1 cellular context compared by ENCODE assay signal in genomic region chr19:19063183-19064097, GRCh38.
A peak's percentile ranks its signal among the peaks of the same experiment; 100 is the strongest.
TF ChIP-seq lines count a peak whose summit lies in the region.

A gene with protein sequence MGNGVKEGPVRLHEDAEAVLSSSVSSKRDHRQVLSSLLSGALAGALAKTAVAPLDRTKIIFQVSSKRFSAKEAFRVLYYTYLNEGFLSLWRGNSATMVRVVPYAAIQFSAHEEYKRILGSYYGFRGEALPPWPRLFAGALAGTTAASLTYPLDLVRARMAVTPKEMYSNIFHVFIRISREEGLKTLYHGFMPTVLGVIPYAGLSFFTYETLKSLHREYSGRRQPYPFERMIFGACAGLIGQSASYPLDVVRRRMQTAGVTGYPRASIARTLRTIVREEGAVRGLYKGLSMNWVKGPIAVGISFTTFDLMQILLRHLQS (plus strand): TSS chr19:19063994. CDS start chr19:19096125, 32,131 bp downstream.

TF ChIP-seq in HEK293, 187 proteins besides CTCF, POLR2A, EP300 and RAD21 (continued from another document and continues in another):
- TF ChIP-seq HOXA7 (CRISPR knock-in tag; IDR thresholded peaks at IDR 0.05; ENCODE audit: borderline replicate concordance) = no peak
- peak; percentile 90 for TF ChIP-seq EGR2 (tag by site-specific recombination; IDR thresholded peaks at IDR 0.05; ENCODE audit: low read depth)
- TF ChIP-seq, protein P1, sequence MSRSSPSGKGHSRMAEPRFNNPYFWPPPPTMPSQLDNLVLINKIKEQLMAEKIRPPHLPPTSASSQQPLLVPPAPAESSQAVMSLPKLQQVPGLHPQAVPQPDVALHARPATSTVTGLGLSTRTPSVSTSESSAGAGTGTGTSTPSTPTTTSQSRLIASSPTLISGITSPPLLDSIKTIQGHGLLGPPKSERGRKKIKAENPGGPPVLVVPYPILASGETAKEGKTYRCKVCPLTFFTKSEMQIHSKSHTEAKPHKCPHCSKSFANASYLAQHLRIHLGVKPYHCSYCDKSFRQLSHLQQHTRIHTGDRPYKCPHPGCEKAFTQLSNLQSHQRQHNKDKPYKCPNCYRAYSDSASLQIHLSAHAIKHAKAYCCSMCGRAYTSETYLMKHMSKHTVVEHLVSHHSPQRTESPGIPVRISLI (tag by site-specific recombination; IDR thresholded peaks at IDR 0.05) = no peak
- TF ChIP-seq ZNF18 (tag by site-specific recombination; IDR thresholded peaks at IDR 0.05) = 0 out of 2 replicates have a peak, but pooled peaks have one; percentile 19
- no peak for TF ChIP-seq ZNF433 (tag by site-specific recombination; IDR thresholded peaks at IDR 0.05; ENCODE audit: low read depth)
- TF ChIP-seq ZNF311 (tag by site-specific recombination; IDR thresholded peaks at IDR 0.05; ENCODE audit: borderline replicate concordance) = no peak
- no peak for TF ChIP-seq KLF17 (tag by site-specific recombination; IDR thresholded peaks at IDR 0.05)
- TF ChIP-seq, protein P2, sequence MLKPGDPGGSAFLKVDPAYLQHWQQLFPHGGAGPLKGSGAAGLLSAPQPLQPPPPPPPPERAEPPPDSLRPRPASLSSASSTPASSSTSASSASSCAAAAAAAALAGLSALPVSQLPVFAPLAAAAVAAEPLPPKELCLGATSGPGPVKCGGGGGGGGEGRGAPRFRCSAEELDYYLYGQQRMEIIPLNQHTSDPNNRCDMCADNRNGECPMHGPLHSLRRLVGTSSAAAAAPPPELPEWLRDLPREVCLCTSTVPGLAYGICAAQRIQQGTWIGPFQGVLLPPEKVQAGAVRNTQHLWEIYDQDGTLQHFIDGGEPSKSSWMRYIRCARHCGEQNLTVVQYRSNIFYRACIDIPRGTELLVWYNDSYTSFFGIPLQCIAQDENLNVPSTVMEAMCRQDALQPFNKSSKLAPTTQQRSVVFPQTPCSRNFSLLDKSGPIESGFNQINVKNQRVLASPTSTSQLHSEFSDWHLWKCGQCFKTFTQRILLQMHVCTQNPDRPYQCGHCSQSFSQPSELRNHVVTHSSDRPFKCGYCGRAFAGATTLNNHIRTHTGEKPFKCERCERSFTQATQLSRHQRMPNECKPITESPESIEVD (tag by site-specific recombination; IDR thresholded peaks at IDR 0.05) = no peak
- no peak for TF ChIP-seq ZBTB7A (tag by site-specific recombination; IDR thresholded peaks at IDR 0.05; ENCODE audit: low read depth)
- no peak for TF ChIP-seq ZNF521 (tag by site-specific recombination; IDR thresholded peaks at IDR 0.05)
- TF ChIP-seq REPIN1 (tag by site-specific recombination; IDR thresholded peaks at IDR 0.05; ENCODE audit: low read depth) = no peak
- TF ChIP-seq ZNF707 (tag by site-specific recombination; IDR thresholded peaks at IDR 0.05) = no peak
- no peak for TF ChIP-seq ZNF202 (tag by site-specific recombination; IDR thresholded peaks at IDR 0.05; ENCODE audit: borderline replicate concordance)
- TF ChIP-seq ZEB2 (tag by site-specific recombination; IDR thresholded peaks at IDR 0.05) = no peak
- TF ChIP-seq ZNF544 (tag by site-specific recombination; IDR thresholded peaks at IDR 0.05) = no peak
- TF ChIP-seq ZNF423 (tag by site-specific recombination; IDR thresholded peaks at IDR 0.05) = peak; percentile 93
- peak; percentile 65 for TF ChIP-seq ZNF600 (tag by site-specific recombination; IDR thresholded peaks at IDR 0.05)
- no peak for TF ChIP-seq ZNF488 (tag by site-specific recombination; IDR thresholded peaks at IDR 0.05)
- TF ChIP-seq, protein P3, sequence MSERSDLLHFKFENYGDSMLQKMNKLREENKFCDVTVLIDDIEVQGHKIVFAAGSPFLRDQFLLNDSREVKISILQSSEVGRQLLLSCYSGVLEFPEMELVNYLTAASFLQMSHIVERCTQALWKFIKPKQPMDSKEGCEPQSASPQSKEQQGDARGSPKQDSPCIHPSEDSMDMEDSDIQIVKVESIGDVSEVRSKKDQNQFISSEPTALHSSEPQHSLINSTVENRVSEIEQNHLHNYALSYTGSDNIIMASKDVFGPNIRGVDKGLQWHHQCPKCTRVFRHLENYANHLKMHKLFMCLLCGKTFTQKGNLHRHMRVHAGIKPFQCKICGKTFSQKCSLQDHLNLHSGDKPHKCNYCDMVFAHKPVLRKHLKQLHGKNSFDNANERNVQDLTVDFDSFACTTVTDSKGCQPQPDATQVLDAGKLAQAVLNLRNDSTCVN (tag by site-specific recombination; optimal IDR thresholded peaks at IDR 0.05) = peak; percentile 72
- TF ChIP-seq MZF1 (tag by site-specific recombination; IDR thresholded peaks at IDR 0.05; ENCODE audit: borderline replicate concordance) = 0 out of 2 replicates have a peak, but pooled peaks have one; percentile 12
- TF ChIP-seq ZNF292 (tag by site-specific recombination; IDR thresholded peaks at IDR 0.05; ENCODE audit: borderline replicate concordance, low read depth) = no peak
- TF ChIP-seq, protein P4, sequence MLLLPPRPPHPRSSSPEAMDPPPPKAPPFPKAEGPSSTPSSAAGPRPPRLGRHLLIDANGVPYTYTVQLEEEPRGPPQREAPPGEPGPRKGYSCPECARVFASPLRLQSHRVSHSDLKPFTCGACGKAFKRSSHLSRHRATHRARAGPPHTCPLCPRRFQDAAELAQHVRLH (tag by site-specific recombination; IDR thresholded peaks at IDR 0.05) = no peak
- TF ChIP-seq ZNF777 (tag by site-specific recombination; IDR thresholded peaks at IDR 0.05; ENCODE audit: borderline replicate concordance) = peak; percentile 32; the same call in 1 of the 2 replicates
- peak; percentile 51; the same call in 1 of the 2 replicates for TF ChIP-seq ZXDB (tag by site-specific recombination; IDR thresholded peaks at IDR 0.05)
- TF ChIP-seq YY1 (tag by site-specific recombination; IDR thresholded peaks at IDR 0.05) = no peak
- TF ChIP-seq ZNF2 (tag by site-specific recombination; IDR thresholded peaks at IDR 0.05) = no peak
- peak; percentile 97 for TF ChIP-seq GLIS2 (tag by site-specific recombination; IDR thresholded peaks at IDR 0.05)
- no peak for TF ChIP-seq MYNN (tag by site-specific recombination; IDR thresholded peaks at IDR 0.05; ENCODE audit: borderline replicate concordance)
- no peak for TF ChIP-seq ZNF394 (tag by site-specific recombination; IDR thresholded peaks at IDR 0.05; ENCODE audit: borderline replicate concordance)
- no peak for TF ChIP-seq ZNF37A (tag by site-specific recombination; IDR thresholded peaks at IDR 0.05)
- no peak for TF ChIP-seq ZNF132 (tag by site-specific recombination; IDR thresholded peaks at IDR 0.05; ENCODE audit: borderline replicate concordance)
- TF ChIP-seq ZNF510 (tag by site-specific recombination; IDR thresholded peaks at IDR 0.05; ENCODE audit: insufficient replicate concordance) = no peak
- TF ChIP-seq ZNF830 (tag by site-specific recombination; IDR thresholded peaks at IDR 0.05; ENCODE audit: low read depth) = no peak
- no peak for TF ChIP-seq ZNF221 (tag by site-specific recombination; IDR thresholded peaks at IDR 0.05; ENCODE audit: borderline replicate concordance)
- TF ChIP-seq ZNF623 (tag by site-specific recombination; IDR thresholded peaks at IDR 0.05) = no peak; the same call in 1 of the 2 replicates
- TF ChIP-seq ZSCAN30 (tag by site-specific recombination; IDR thresholded peaks at IDR 0.05) = no peak
- TF ChIP-seq KLF8 (tag by site-specific recombination; IDR thresholded peaks at IDR 0.05) = peak; percentile 91
- no peak for TF ChIP-seq ZNF571 (tag by site-specific recombination; IDR thresholded peaks at IDR 0.05)
- no peak for TF ChIP-seq IKZF3 (tag by site-specific recombination; IDR thresholded peaks at IDR 0.05)
- TF ChIP-seq ZNF610 (tag by site-specific recombination; IDR thresholded peaks at IDR 0.05; ENCODE audit: borderline replicate concordance) = no peak
- no peak for TF ChIP-seq BCL11A (tag by site-specific recombination; IDR thresholded peaks at IDR 0.05; ENCODE audit: low read depth)
- no peak for TF ChIP-seq ZNF266 (tag by site-specific recombination; IDR thresholded peaks at IDR 0.05; ENCODE audit: low read depth)
- TF ChIP-seq, protein P5, sequence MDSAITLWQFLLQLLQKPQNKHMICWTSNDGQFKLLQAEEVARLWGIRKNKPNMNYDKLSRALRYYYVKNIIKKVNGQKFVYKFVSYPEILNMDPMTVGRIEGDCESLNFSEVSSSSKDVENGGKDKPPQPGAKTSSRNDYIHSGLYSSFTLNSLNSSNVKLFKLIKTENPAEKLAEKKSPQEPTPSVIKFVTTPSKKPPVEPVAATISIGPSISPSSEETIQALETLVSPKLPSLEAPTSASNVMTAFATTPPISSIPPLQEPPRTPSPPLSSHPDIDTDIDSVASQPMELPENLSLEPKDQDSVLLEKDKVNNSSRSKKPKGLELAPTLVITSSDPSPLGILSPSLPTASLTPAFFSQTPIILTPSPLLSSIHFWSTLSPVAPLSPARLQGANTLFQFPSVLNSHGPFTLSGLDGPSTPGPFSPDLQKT (IDR thresholded peaks at IDR 0.05; ENCODE audit: borderline replicate concordance, low read depth, low read length) = no peak
- no peak for TF ChIP-seq ZNF791 (tag by site-specific recombination; IDR thresholded peaks at IDR 0.05)
- no peak for TF ChIP-seq GFI1B (tag by site-specific recombination; IDR thresholded peaks at IDR 0.05)
- TF ChIP-seq YY2 (tag by site-specific recombination; IDR thresholded peaks at IDR 0.05) = no peak
- no peak for TF ChIP-seq ZNF624 (tag by site-specific recombination; IDR thresholded peaks at IDR 0.05)
- no peak for TF ChIP-seq ZNF785 (tag by site-specific recombination; IDR thresholded peaks at IDR 0.05)
- no peak for TF ChIP-seq ZNF776 (tag by site-specific recombination; IDR thresholded peaks at IDR 0.05; ENCODE audit: borderline replicate concordance)
- no peak for TF ChIP-seq ZNF843 (tag by site-specific recombination; IDR thresholded peaks at IDR 0.05)
- no peak for TF ChIP-seq OVOL3 (tag by site-specific recombination; IDR thresholded peaks at IDR 0.05)
- TF ChIP-seq, protein P6, sequence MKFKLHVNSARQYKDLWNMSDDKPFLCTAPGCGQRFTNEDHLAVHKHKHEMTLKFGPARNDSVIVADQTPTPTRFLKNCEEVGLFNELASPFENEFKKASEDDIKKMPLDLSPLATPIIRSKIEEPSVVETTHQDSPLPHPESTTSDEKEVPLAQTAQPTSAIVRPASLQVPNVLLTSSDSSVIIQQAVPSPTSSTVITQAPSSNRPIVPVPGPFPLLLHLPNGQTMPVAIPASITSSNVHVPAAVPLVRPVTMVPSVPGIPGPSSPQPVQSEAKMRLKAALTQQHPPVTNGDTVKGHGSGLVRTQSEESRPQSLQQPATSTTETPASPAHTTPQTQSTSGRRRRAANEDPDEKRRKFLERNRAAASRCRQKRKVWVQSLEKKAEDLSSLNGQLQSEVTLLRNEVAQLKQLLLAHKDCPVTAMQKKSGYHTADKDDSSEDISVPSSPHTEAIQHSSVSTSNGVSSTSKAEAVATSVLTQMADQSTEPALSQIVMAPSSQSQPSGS (tag by site-specific recombination; IDR thresholded peaks at IDR 0.05; ENCODE audit: low read depth) = no peak
- TF ChIP-seq GLIS1 (tag by site-specific recombination; IDR thresholded peaks at IDR 0.05) = peak; percentile 94
- TF ChIP-seq ZNF768 (tag by site-specific recombination; IDR thresholded peaks at IDR 0.05) = no peak
- TF ChIP-seq ZNF335 (tag by site-specific recombination; conservative IDR thresholded peaks at IDR 0.05) = 0 out of 2 replicates have a peak, but pooled peaks have one; percentile 47
- no peak for TF ChIP-seq ZFP41 (tag by site-specific recombination; IDR thresholded peaks at IDR 0.05; ENCODE audit: borderline replicate concordance)
- TF ChIP-seq OSR2 (tag by site-specific recombination; IDR thresholded peaks at IDR 0.05) = no peak
- peak; percentile 64 for TF ChIP-seq KLF9 (tag by site-specific recombination; IDR thresholded peaks at IDR 0.05; ENCODE audit: low read depth)
- TF ChIP-seq TRIM28 (IDR thresholded peaks at IDR 0.05; ENCODE audit: borderline replicate concordance, low read length) = no peak
- 0 out of 2 replicates have a peak, but pooled peaks have one; percentile 13 for TF ChIP-seq ZNF629 (tag by site-specific recombination; IDR thresholded peaks at IDR 0.05)
- TF ChIP-seq, protein P7, sequence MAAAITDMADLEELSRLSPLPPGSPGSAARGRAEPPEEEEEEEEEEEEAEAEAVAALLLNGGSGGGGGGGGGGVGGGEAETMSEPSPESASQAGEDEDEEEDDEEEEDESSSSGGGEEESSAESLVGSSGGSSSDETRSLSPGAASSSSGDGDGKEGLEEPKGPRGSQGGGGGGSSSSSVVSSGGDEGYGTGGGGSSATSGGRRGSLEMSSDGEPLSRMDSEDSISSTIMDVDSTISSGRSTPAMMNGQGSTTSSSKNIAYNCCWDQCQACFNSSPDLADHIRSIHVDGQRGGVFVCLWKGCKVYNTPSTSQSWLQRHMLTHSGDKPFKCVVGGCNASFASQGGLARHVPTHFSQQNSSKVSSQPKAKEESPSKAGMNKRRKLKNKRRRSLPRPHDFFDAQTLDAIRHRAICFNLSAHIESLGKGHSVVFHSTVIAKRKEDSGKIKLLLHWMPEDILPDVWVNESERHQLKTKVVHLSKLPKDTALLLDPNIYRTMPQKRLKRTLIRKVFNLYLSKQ (tag by site-specific recombination; IDR thresholded peaks at IDR 0.05; ENCODE audit: borderline replicate concordance) = no peak
